In genomic region chr5:172835246-172836030, GRCh38 we compare ENCODE assay signal across 8 cellular contexts.
DNase-seq lines count a peak whose midpoint lies in the region; ATAC-seq and TF ChIP-seq lines count a peak whose summit lies in the region.

No MANE protein-coding gene starts in this region.

- peak overlapping the region; percentile 70 for H3K9ac ChIP-seq in muscle layer of colon (ENCODE audit: low read length)

- TF ChIP-seq CTCF in HL-60 (IDR thresholded peaks at IDR 0.05; ENCODE audit: insufficient read depth, low read length) (no peak), cardiac fibroblast (IDR thresholded peaks at IDR 0.05; ENCODE audit: low read depth, low read length) (no peak)

- no peak overlapping the region for H2AFZ ChIP-seq in ACC112 (ENCODE audit: low read length, unreplicated experiment)

- H3K4me1 ChIP-seq in ACC112 (ENCODE audit: control insufficient read depth, insufficient read depth, low read length, unreplicated experiment) (peaks cover 48% of the 10 kb centered on the region), muscle layer of colon (ENCODE audit: insufficient read depth, low read length) (peaks cover 44% of the 10 kb centered on the region)

- H3K4me3 ChIP-seq in ACC112 (ENCODE audit: low read depth, low read length): peak overlapping the region; percentile 99
- peak overlapping the region; percentile 69; the same call in 1 of the 2 replicates for H3K4me3 ChIP-seq in HL-60 (replicated peaks; ENCODE audit: insufficient read depth, low read length)
- H3K4me3 ChIP-seq in cardiac fibroblast (replicated peaks in 1 of 2; ENCODE audit: low read depth in 2 of 2, low read length in 2 of 2): peak overlapping the region; percentile 83 to 96
- peak overlapping the region; percentile 81 to 96 for H3K4me3 ChIP-seq in muscle layer of colon (ENCODE audit: low read depth in 1 of 2, low read length in 2 of 2)

- H3K9me3 ChIP-seq in muscle layer of colon (ENCODE audit: low read length): no peaks in the 10 kb centered on the region

- H3K36me3 ChIP-seq in ACC112 (ENCODE audit: insufficient read depth, low read length) (peaks cover 10% of the 10 kb centered on the region; the same call in 1 of the 2 replicates), muscle layer of colon (ENCODE audit: insufficient read depth, low read length) (no peaks in the 10 kb centered on the region)

- no peak for DNase-seq in HL-60 (ENCODE audit: low read depth in 1 of 2, low spot score in 1 of 2)
- peak in 1 of 2 donors; percentile 45 for DNase-seq in cardiac fibroblast (ENCODE audit: low read depth in 2 of 2)
- DNase-seq in CD1c-positive myeloid dendritic cell (ENCODE audit: extremely low spot score): no peak
- no peak for DNase-seq in foreskin melanocyte
- DNase-seq in DMS53 treated with DMSO at 0.1 percent for 48 hours (lab: John Stamatoyannopoulos, UW; ENCODE audit: unreplicated experiment): no peak

- H3K79me2 ChIP-seq in ACC112 (ENCODE audit: control insufficient read depth, insufficient read depth, low read length, unreplicated experiment): peaks cover 62% of the 10 kb centered on the region

- ATAC-seq in GM18870 (IDR thresholded peaks at IDR 0.05; ENCODE audit: unreplicated experiment): no peak

- H3K27me3 ChIP-seq in ACC112 (ENCODE audit: insufficient read depth, low read length) (no peaks in the 10 kb centered on the region), HL-60 (ENCODE audit: insufficient read depth, poor library complexity, severe bottlenecking) (no peaks in the 10 kb centered on the region), muscle layer of colon (ENCODE audit: control insufficient read depth in 1 of 2, insufficient read depth in 2 of 2, low read length in 2 of 2) (no peaks in the 10 kb centered on the region)

- H3K27ac ChIP-seq in ACC112 (ENCODE audit: low read depth, low read length) (peak overlapping the region; percentile 98), HL-60 (replicated peaks) (no peak overlapping the region), muscle layer of colon (ENCODE audit: low read depth, low read length) (peak overlapping the region; percentile 93)
